Comparison of ENCODE assay signal across 15 cellular contexts in genomic region chr18:76394780-76395476, GRCh38.
DNase-seq lines count a peak whose midpoint lies in the region; ATAC-seq, FAIRE-seq and TF ChIP-seq lines count a peak whose summit lies in the region.
"Had no signal": no experiment of that assay in that cellular context is flagged by ENCODE, and none has a peak within 500 bp of the region (broad histone marks: within the 10 kb centered on the region; RNA-seq: fewer than 3 reads in every experiment).

No MANE protein-coding gene starts in this region.

- no CpG with 5 or more reads among the region's 15 CpGs for WGBS in IMR-90 (ENCODE audit: extremely low coverage in 2 of 2, insufficient read length in 1 of 2), 2 experiments
- 19% methylated on average over 11 of the region's 15 CpGs for WGBS in mammary epithelial cell (ENCODE audit: low coverage, missing lambda C conversion rate)

- no peaks in the 10 kb centered on the region for H3K9me3 Mint-ChIP-seq in T-cell
- H3K9me3 Mint-ChIP-seq: activated T-helper 2 cell treated with anti-CD3 and anti-CD28 coated beads, Interferon-gamma antibody, Interleukin-2, Interleukin-4, amounts not matched to agents 10 μg/mL and 5 μg/mL and 100 μg/mL, durations not matched to agents 14 hours and 24 hours and 36 hours; CD8-positive, alpha-beta T cell; central memory CD8-positive, alpha-beta T cell had no signal

- peak; percentile 17 for DNase-seq in CD1c-positive myeloid dendritic cell (ENCODE audit: extremely low spot score)
- peak; percentile 76 for DNase-seq in IMR-90
- DNase-seq in mammary epithelial cell, result peak; percentile 85
- DNase-seq in left lung, result no peak
- DNase-seq in T-cell, result no peak
- no peak for DNase-seq in NK-92 (lab: John Stamatoyannopoulos, UW; ENCODE audit: unreplicated experiment)
- no peak for DNase-seq in frontal cortex (ENCODE audit: low spot score in 2 of 2)
- DNase-seq: activated CD4-positive, CD25-positive, alpha-beta regulatory T cell; NCI-H2029 had no signal

- H3K27me3 Mint-ChIP-seq in T-cell, result no peaks in the 10 kb centered on the region
- H3K27me3 Mint-ChIP-seq: central memory CD8-positive, alpha-beta T cell had no signal

- H3K14ac ChIP-seq in IMR-90 (replicated peaks; ENCODE audit: low read depth, low read length), result no peak overlapping the region

- POLR2A ChIA-PET in IMR-90 (lab: Charles Lee; ENCODE audit: unreplicated experiment), result no interaction called here
- POLR2A ChIA-PET in T-cell (lab: Charles Lee), result no interaction called here

- peaks cover 28 to 69% of the 10 kb centered on the region in 2 experiments for H3K79me1 ChIP-seq in IMR-90 (ENCODE audit: low read depth in 1 of 2, low read length in 2 of 2)

- peaks cover 32 to 34% (median 33%) of the 10 kb centered on the region in 3 donors for H3K4me1 Mint-ChIP-seq in T-cell

- H3K4me3 ChIP-seq in IMR-90 (ENCODE audit: insufficient read depth, low read depth, low read length), result no peak overlapping the region
- peak overlapping the region in 1 of 3 experiments; percentile 15 for H3K4me3 ChIP-seq in mammary epithelial cell (replicated peaks in 1 of 3; ENCODE audit: insufficient read depth in 1 of 3, low read depth in 2 of 3, low read length in 3 of 3)
- no peak overlapping the region for H3K4me3 ChIP-seq in left lung
- H3K4me3 ChIP-seq: Peyer's patch had no signal

- H3K4me2 ChIP-seq in IMR-90 (ENCODE audit: low read depth, low read length), result no peak overlapping the region
- H3K4me2 ChIP-seq in mammary epithelial cell (ENCODE audit: insufficient read depth, low read depth, low read length), result peak overlapping the region; percentile 76

- H3K27ac Mint-ChIP-seq in T-cell, result no peak overlapping the region
- H3K27ac Mint-ChIP-seq: activated T-helper 2 cell treated with anti-CD3 and anti-CD28 coated beads, Interferon-gamma antibody, Interleukin-2, Interleukin-4, amounts not matched to agents 10 μg/mL and 5 μg/mL and 100 μg/mL, durations not matched to agents 14 hours and 24 hours and 36 hours; CD8-positive, alpha-beta T cell had no signal

- H3K23ac ChIP-seq in IMR-90 (ENCODE audit: low read depth, low read length), result no peak overlapping the region

- TF ChIP-seq RAD21 in IMR-90 (IDR thresholded peaks at IDR 0.05; ENCODE audit: low read length), result no peak

- no peak overlapping the region for H4K8ac ChIP-seq in IMR-90 (ENCODE audit: low read depth in 2 of 2, low read length in 2 of 2)

- no peaks in the 10 kb centered on the region for H3K9me3 ChIP-seq in IMR-90 (ENCODE audit: control insufficient read depth, insufficient read depth, low read length)
- H3K9me3 ChIP-seq in mammary epithelial cell (replicated peaks; ENCODE audit: insufficient read depth, low read length), result no peaks in the 10 kb centered on the region
- H3K9me3 ChIP-seq in left lung, result no peaks in the 10 kb centered on the region
- H3K9me3 ChIP-seq: neutrophil, Peyer's patch had no signal

- ATAC-seq in IMR-90 (ENCODE audit: low read depth) (peak; percentile 51), left lung (peak; percentile 51), T-cell (replicated peaks in 1 of 4) (no peak), GM21381 (IDR thresholded peaks at IDR 0.05; ENCODE audit: unreplicated experiment) (no peak)
- ATAC-seq: CD8-positive, alpha-beta T cell had no signal

- H2BK15ac ChIP-seq in IMR-90 (ENCODE audit: low read depth, low read length), result no peak overlapping the region

- no peak overlapping the region for H2BK5ac ChIP-seq in IMR-90 (ENCODE audit: low read depth, low read length, poor library complexity, severe bottlenecking)

- H4K20me1 ChIP-seq in IMR-90 (ENCODE audit: insufficient read depth, low read length), result peaks cover 80% of the 10 kb centered on the region
- H4K20me1 ChIP-seq in mammary epithelial cell (ENCODE audit: insufficient read depth, low read length), result no peaks in the 10 kb centered on the region

- BruUV-seq in IMR-90 (replicated peaks; lab: Mats Ljungman, UMichigan) (no TSS peak), mammary epithelial cell (replicated peaks; lab: Mats Ljungman, UMichigan) (no TSS peak)

- intact Hi-C loops in IMR-90 (cut with micrococcal nuclease), result no loop called here
- intact Hi-C loops in mammary epithelial cell (cut with micrococcal nuclease), result no loop called here
- intact Hi-C loops in left lung (cut with DNase I), result loop anchor here in 1 of 2 donors (10.0 kb wide), 1 partner anchor 290 kb away; no protein-coding TSS in a partner anchor

- H3K36me3 Mint-ChIP-seq in T-cell, result no peaks in the 10 kb centered on the region

- in situ Hi-C loops in IMR-90 (cut with MboI; ENCODE audit: low sequenced_read_pairs), result loop anchor here (5.0 kb wide), 1 partner anchor 292 kb away; no protein-coding TSS in a partner anchor
- in situ Hi-C loops in mammary epithelial cell (cut with MboI; ENCODE audit: low sequenced_read_pairs in 2 of 2), result loop anchor here in 1 of 2 donors (5.0 kb wide), 1 partner anchor 312 kb away; no protein-coding TSS in a partner anchor

- no peak overlapping the region for H2BK120ac ChIP-seq in IMR-90 (ENCODE audit: low read depth, low read length)

- peak overlapping the region; percentile 7 for H2AK9ac ChIP-seq in IMR-90 (replicated peaks; ENCODE audit: low read depth, low read length, poor library complexity)

- FAIRE-seq in frontal cortex (lab: Jason Lieb, UNC), result no peak

- no peak overlapping the region for H3K18ac ChIP-seq in IMR-90 (ENCODE audit: low read depth, low read length)

- no peak overlapping the region for H2AK5ac ChIP-seq in IMR-90 (ENCODE audit: low read depth, low read length)

- H3K79me2 ChIP-seq in mammary epithelial cell (ENCODE audit: insufficient read depth, low read length), result peaks cover 61% of the 10 kb centered on the region

- no peak overlapping the region for H3K56ac ChIP-seq in IMR-90 (ENCODE audit: extremely low read depth, insufficient read depth, low read length)

- H3K27me3 ChIP-seq in IMR-90 (ENCODE audit: control insufficient read depth, insufficient read depth, low read length), result no peaks in the 10 kb centered on the region
- no peaks in the 10 kb centered on the region for H3K27me3 ChIP-seq in mammary epithelial cell (ENCODE audit: insufficient read depth, low read length)
- H3K27me3 ChIP-seq in left lung, result no peaks in the 10 kb centered on the region
- H3K27me3 ChIP-seq: neutrophil, Peyer's patch had no signal

- no peak overlapping the region for H4K91ac ChIP-seq in IMR-90 (ENCODE audit: insufficient read depth, low read depth, low read length)

- peaks cover 22% of the 10 kb centered on the region for H3K9me1 ChIP-seq in IMR-90 (ENCODE audit: insufficient read depth, low read length)

- H3K9ac ChIP-seq in IMR-90 (ENCODE audit: low read depth, low read length), result no peak overlapping the region
- H3K9ac ChIP-seq in mammary epithelial cell (ENCODE audit: insufficient read depth, low read length), result no peak overlapping the region

- CTCF ChIA-PET in IMR-90 (lab: Yijun Ruan, JAX) (no interaction called here), mammary epithelial cell (lab: Charles Lee; ENCODE audit: low non-redundant PET) (no interaction called here), T-cell (lab: Charles Lee) (interaction anchor here in 1 of 2 donors (0.6 kb wide), 1 partner anchor 46 kb away, joined by 4 read pairs; no protein-coding TSS in a partner anchor)

- H3K4me1 ChIP-seq in IMR-90 (ENCODE audit: control insufficient read depth, insufficient read depth, low read length) (peaks cover 13% of the 10 kb centered on the region), mammary epithelial cell (ENCODE audit: insufficient read depth, low read length) (peaks cover 12% of the 10 kb centered on the region), left lung (peaks cover 0 to 37% of the 10 kb centered on the region in 2 donors)

- no peak overlapping the region for H2AFZ ChIP-seq in IMR-90 (replicated peaks; ENCODE audit: low read length, poor library complexity)
- H2AFZ ChIP-seq in mammary epithelial cell (ENCODE audit: low read depth, low read length), result peak overlapping the region; percentile 70

- dilution Hi-C loops in IMR-90 (cut with HindIII; ENCODE audit: low sequenced_read_pairs, unreplicated experiment) (no loop called here), mammary epithelial cell (cut with HindIII; ENCODE audit: low sequenced_read_pairs) (no loop called here)

- no peak overlapping the region for H3K4me3 Mint-ChIP-seq in T-cell
- H3K4me3 Mint-ChIP-seq: CD8-positive, alpha-beta T cell; central memory CD8-positive, alpha-beta T cell had no signal

- TF ChIP-seq POLR2A in IMR-90 (IDR thresholded peaks at IDR 0.05; ENCODE audit: low read depth, low read length), result no peak

- H3K4ac ChIP-seq in IMR-90 (ENCODE audit: low read depth, low read length), result no peak overlapping the region

- H3K27ac ChIP-seq in IMR-90 (ENCODE audit: insufficient read depth, low read length) (no peak overlapping the region), mammary epithelial cell (ENCODE audit: insufficient read depth, low read depth, low read length) (peak overlapping the region; percentile 59), left lung (no peak overlapping the region)
- H3K27ac ChIP-seq: neutrophil, Peyer's patch had no signal

- H4K5ac ChIP-seq in IMR-90 (ENCODE audit: low read depth, low read length), result no peak overlapping the region

- H3K36me3 ChIP-seq in IMR-90 (ENCODE audit: control insufficient read depth, insufficient read depth, low read length) (peaks cover 4% of the 10 kb centered on the region; the same call in 1 of the 2 replicates), mammary epithelial cell (ENCODE audit: insufficient read depth, low read length) (no peaks in the 10 kb centered on the region), left lung (no peaks in the 10 kb centered on the region)
- H3K36me3 ChIP-seq: Peyer's patch had no signal

- no peak overlapping the region for H2BK20ac ChIP-seq in IMR-90 (ENCODE audit: low read depth, low read length)

- no peak for TF ChIP-seq CTCF in IMR-90 (conservative IDR thresholded peaks at IDR 0.05; ENCODE audit: low read depth, low read length)
- no peak for TF ChIP-seq CTCF in mammary epithelial cell (conservative IDR thresholded peaks at IDR 0.05 in 1 of 2, IDR thresholded peaks at IDR 0.05 in 1 of 2; ENCODE audit: extremely low read depth in 1 of 2, insufficient read depth in 1 of 2, low read depth in 1 of 2, low read length in 2 of 2)
- TF ChIP-seq CTCF in left lung (IDR thresholded peaks at IDR 0.05), result no peak

TF ChIP-seq in IMR-90, 13 proteins besides CTCF, POLR2A, EP300 and RAD21:
- TF ChIP-seq NFE2L2 (IDR thresholded peaks at IDR 0.05; ENCODE audit: low read depth, low read length) (no peak), CEBPB (IDR thresholded peaks at IDR 0.05; ENCODE audit: low read depth, low read length) (peak; percentile 89)

Comparison
In these comparisons a context has a peak if more than half of its experiments do, and no peak if none do; other contexts are left out.
1. DNase-seq: peak in CD1c-positive myeloid dendritic cell (single experiment), IMR-90 (single experiment) and mammary epithelial cell (single experiment); none in left lung (0 of 2), T-cell (0 of 34), NK-92 (single experiment) and frontal cortex (0 of 2).
2. ATAC-seq: peak in IMR-90 (single experiment) and left lung (single experiment); none in T-cell (0 of 4) and GM21381 (single experiment).